Comparison of ENCODE assay signal across 28 cellular contexts in the genomic region with DNA sequence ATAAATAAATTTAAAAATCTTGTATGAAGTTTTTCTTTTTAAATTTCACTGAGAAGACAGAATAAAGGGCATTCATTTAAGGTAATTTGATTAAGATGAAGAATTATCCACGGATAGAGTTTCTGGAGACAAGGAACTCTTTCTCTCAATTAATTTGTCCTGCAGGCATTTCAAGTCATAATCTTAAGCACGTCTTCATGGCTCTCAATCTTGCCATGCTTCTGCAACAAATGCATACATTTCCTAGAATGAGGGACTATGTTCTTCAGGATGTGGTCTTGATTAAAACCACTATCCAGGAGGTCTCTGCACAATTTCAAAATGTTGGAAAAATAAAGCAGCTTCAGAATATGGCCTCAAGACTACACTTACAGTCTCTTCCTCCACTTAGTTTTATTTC.
"Had no signal": no experiment of that assay in that cellular context is flagged by ENCODE, and none has a peak within 500 bp of the region (broad histone marks: within the 10 kb centered on the region; RNA-seq: fewer than 3 reads in every experiment).

No MANE protein-coding gene starts in this region.

- H3K27ac ChIP-seq: neural progenitor cell, ovary, parathyroid adenoma, psoas muscle, right lobe of liver, sigmoid colon, suprapubic skin, testis, tibial artery, transverse colon, upper lobe of right lung, uterus had no signal

- H3K36me3 ChIP-seq: neural progenitor cell, ovary, right lobe of liver, sigmoid colon, suprapubic skin, tibial artery, transverse colon, upper lobe of right lung, uterus had no signal

- DNase-seq: natural killer cell; occipital lobe; ovary; posterior cingulate gyrus; psoas muscle; right cardiac atrium; right lobe of liver; sigmoid colon; small intestine; stimulated activated CD4-positive, alpha-beta T cell treated with anti-CD3 and anti-CD28 coated beads, Interleukin-15, amount 100 ng/mL, for 24 hours; stimulated activated CD4-positive, alpha-beta T cell treated with anti-CD3 and anti-CD28 coated beads, Interleukin-4, amount 100 ng/mL, for 1 hour; stimulated activated CD4-positive, alpha-beta T cell treated with anti-CD3 and anti-CD28 coated beads, Interleukin-4, amount 100 ng/mL, for 4 hours; stimulated activated CD8-positive, alpha-beta memory T cell treated with anti-CD3 and anti-CD28 coated beads, Interleukin-4, amount 100 ng/mL, for 48 hours; stimulated activated naive CD4-positive, alpha-beta T cell; stimulated activated naive CD8-positive, alpha-beta T cell treated with anti-CD3 and anti-CD28 coated beads, Interleukin-15, amount 100 ng/mL, for 72 hours; stimulated activated naive CD8-positive, alpha-beta T cell treated with anti-CD3 and anti-CD28 coated beads, Interleukin-15, Interleukin-2, amounts not matched to agents 100 U/mL and 50 U/mL, for 24 hours; testis; tibial artery; transverse colon; upper lobe of right lung; uterus had no signal

- H3K27ac Mint-ChIP-seq: natural killer cell; nephron; neural progenitor cell; progenitor cell of endocrine pancreas; stimulated activated memory B cell treated with anti-CD40 and anti-IgM and Interleukin-4, amounts not matched to agents 10 μg/mL and 1 μg/mL and 100 μg/mL, for 72 hours; stimulated activated naive CD8-positive, alpha-beta T cell treated with anti-CD3 and anti-CD28 coated beads, Interleukin-15, amount 100 ng/mL, for 72 hours; type B pancreatic cell had no signal

- H3K4me3 ChIP-seq: neural progenitor cell, ovary, psoas muscle, right lobe of liver, sigmoid colon, suprapubic skin, testis, tibial artery, transverse colon, upper lobe of right lung, uterus had no signal

- H3K27me3 Mint-ChIP-seq: progenitor cell of endocrine pancreas; stimulated activated memory B cell treated with anti-CD40 and anti-IgM and Interleukin-4, amounts not matched to agents 10 μg/mL and 1 μg/mL and 100 μg/mL, for 72 hours; stimulated activated naive CD8-positive, alpha-beta T cell treated with anti-CD3 and anti-CD28 coated beads, Interleukin-15, amount 100 ng/mL, for 72 hours; type B pancreatic cell had no signal

- H3K9me3 ChIP-seq: ovary, psoas muscle, right lobe of liver, sigmoid colon, suprapubic skin, testis, tibial artery, transverse colon, upper lobe of right lung, uterus had no signal

- H3K36me3 Mint-ChIP-seq: neural progenitor cell; stimulated activated memory B cell treated with anti-CD40 and anti-IgM and Interleukin-4, amounts not matched to agents 10 μg/mL and 1 μg/mL and 100 μg/mL, for 72 hours; type B pancreatic cell had no signal

- H3K9ac ChIP-seq: neural progenitor cell, parathyroid adenoma had no signal

- H3K4me3 Mint-ChIP-seq: natural killer cell; nephron; neural progenitor cell; stimulated activated memory B cell treated with anti-CD40 and anti-IgM and Interleukin-4, amounts not matched to agents 10 μg/mL and 1 μg/mL and 100 μg/mL, for 72 hours; stimulated activated naive CD8-positive, alpha-beta T cell treated with anti-CD3 and anti-CD28 coated beads, Interleukin-15, amount 100 ng/mL, for 72 hours; type B pancreatic cell had no signal

- ATAC-seq: natural killer cell; psoas muscle; right cardiac atrium; right lobe of liver; stimulated activated memory B cell treated with anti-CD40 and anti-IgM and Interleukin-4, amounts not matched to agents 10 μg/mL and 1 μg/mL and 100 μg/mL, for 72 hours; stimulated activated naive CD8-positive, alpha-beta T cell treated with anti-CD3 and anti-CD28 coated beads, Interleukin-15, amount 100 ng/mL, for 72 hours; stimulated activated naive CD8-positive, alpha-beta T cell treated with anti-CD3 and anti-CD28 coated beads, Interleukin-15, Interleukin-2, amounts not matched to agents 100 U/mL and 50 U/mL, for 24 hours; upper lobe of right lung had no signal

- H3K4me1 Mint-ChIP-seq: natural killer cell; nephron; neural progenitor cell; stimulated activated memory B cell treated with anti-CD40 and anti-IgM and Interleukin-4, amounts not matched to agents 10 μg/mL and 1 μg/mL and 100 μg/mL, for 72 hours; stimulated activated naive CD8-positive, alpha-beta T cell treated with anti-CD3 and anti-CD28 coated beads, Interleukin-15, amount 100 ng/mL, for 72 hours had no signal
